16 cellular contexts compared by ENCODE assay signal in genomic region chr4:56217383-56217890, GRCh38.
"Had no signal": no experiment of that assay in that cellular context is flagged by ENCODE, and none has a peak within 500 bp of the region (broad histone marks: within the 10 kb centered on the region; RNA-seq: fewer than 3 reads in every experiment).

No MANE protein-coding gene starts in this region.

- ATAC-seq: gastrocnemius medialis, lower lobe of right lung, pancreas, T-cell had no signal

- H3K36me3 Mint-ChIP-seq: T-cell had no signal

- DNase-seq: activated CD4-positive, alpha-beta T cell treated with anti-CD3 and anti-CD28 coated beads, Interleukin-2, amount 10 ng/mL, durations not matched to agents 7 days and 5 days; activated CD4-positive, CD25-positive, alpha-beta regulatory T cell; activated CD8-positive, alpha-beta memory T cell treated with anti-CD3 and anti-CD28 coated beads for 24 hours; activated naive CD4-positive, alpha-beta T cell treated with anti-CD3 and anti-CD28 coated beads for 36 hours; colonic mucosa; effector CD8-positive, alpha-beta T cell; gastrocnemius medialis; hippocampal formation; lower lobe of right lung; pancreas; retina; T-cell; T1000; thyroid gland had no signal

- H3K27me3 ChIP-seq: colonic mucosa, gastrocnemius medialis, neural progenitor cell, pancreas, thyroid gland, vagina had no signal

- H3K4me1 ChIP-seq: colonic mucosa, gastrocnemius medialis, lower lobe of right lung, pancreas, thyroid gland, vagina had no signal

- H3K27ac Mint-ChIP-seq: activated CD4-positive, alpha-beta T cell treated with anti-CD3 and anti-CD28 coated beads, Interleukin-2, amount 10 ng/mL, durations not matched to agents 7 days and 5 days; activated naive CD4-positive, alpha-beta T cell treated with anti-CD3 and anti-CD28 coated beads for 36 hours; neural progenitor cell; T-cell had no signal

- H3K27ac ChIP-seq: colonic mucosa, gastrocnemius medialis, lower lobe of right lung, neural progenitor cell, pancreas, thyroid gland, vagina had no signal

- H3K4me3 ChIP-seq: colonic mucosa, gastrocnemius medialis, lower lobe of right lung, neural progenitor cell, pancreas, thyroid gland, vagina had no signal

- H3K4me1 Mint-ChIP-seq: activated CD4-positive, alpha-beta T cell treated with anti-CD3 and anti-CD28 coated beads, Interleukin-2, amount 10 ng/mL, durations not matched to agents 7 days and 5 days; T-cell had no signal

- H3K36me3 ChIP-seq: colonic mucosa, gastrocnemius medialis, lower lobe of right lung, neural progenitor cell, pancreas, thyroid gland, vagina had no signal

- H3K9me3 ChIP-seq: colonic mucosa, gastrocnemius medialis, lower lobe of right lung, pancreas, thyroid gland, vagina had no signal

- H3K9me3 Mint-ChIP-seq: activated naive CD4-positive, alpha-beta T cell treated with anti-CD3 and anti-CD28 coated beads for 36 hours; neural progenitor cell; T-cell had no signal

- H3K4me3 Mint-ChIP-seq: activated CD4-positive, alpha-beta T cell treated with anti-CD3 and anti-CD28 coated beads, Interleukin-2, amount 10 ng/mL, durations not matched to agents 7 days and 5 days; activated naive CD4-positive, alpha-beta T cell treated with anti-CD3 and anti-CD28 coated beads for 36 hours; neural progenitor cell; T-cell had no signal
